ENCODE assay signal across 9 cellular contexts in the genomic region with DNA sequence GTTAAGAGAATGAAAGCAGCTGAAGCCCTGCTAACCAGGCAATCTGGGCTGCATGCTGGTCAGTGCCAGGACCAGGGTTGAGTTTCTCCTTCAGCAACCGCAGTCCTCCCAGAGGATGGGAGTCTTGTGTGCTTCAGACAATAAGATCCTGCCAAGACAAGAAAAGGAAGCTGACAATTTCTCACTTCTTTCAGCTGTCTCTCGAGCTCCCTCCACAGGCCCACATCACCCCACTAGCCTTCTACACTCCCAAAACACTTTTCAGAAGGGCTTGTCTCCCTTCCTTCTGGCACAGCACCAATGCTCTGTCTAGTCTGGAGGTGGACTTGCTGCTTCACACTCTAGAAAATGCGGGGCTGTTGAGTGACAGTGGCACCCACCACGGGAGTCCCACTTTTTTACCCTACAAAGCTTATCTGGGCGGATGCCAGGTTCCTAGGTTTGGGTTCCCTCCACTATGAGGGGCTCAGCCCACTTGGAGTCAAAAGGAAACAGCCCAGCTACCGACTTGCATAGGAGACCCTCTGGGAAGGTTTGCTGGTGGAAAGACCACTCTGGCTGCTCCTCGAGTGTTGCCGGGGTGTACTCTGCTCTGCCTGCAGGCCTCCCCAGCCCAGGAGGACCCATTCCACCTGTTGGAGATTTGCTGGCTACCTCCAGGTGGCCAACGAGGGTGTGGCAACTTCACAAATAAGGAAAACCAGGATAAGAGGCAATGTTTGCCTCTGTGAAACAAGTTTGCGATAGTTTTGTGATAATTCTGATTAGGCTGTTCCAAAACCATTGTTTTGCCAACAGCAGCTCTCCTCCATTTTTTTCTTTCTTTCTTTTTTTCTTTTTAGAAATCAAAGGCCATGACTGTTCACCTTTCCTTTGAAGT.
DNase-seq lines count a peak whose midpoint lies in the region; ATAC-seq and TF ChIP-seq lines count a peak whose summit lies in the region.
"Had no signal": no experiment of that assay in that cellular context is flagged by ENCODE, and none has a peak within 500 bp of the region (broad histone marks: within the 10 kb centered on the region; RNA-seq: fewer than 3 reads in every experiment).

No MANE protein-coding gene starts in this region.

- H3K9me3 Mint-ChIP-seq in neural progenitor cell, result no peaks in the 10 kb centered on the region

- H2AFZ ChIP-seq in MM.1S (ENCODE audit: low read length) (no peak overlapping the region), neural progenitor cell (replicated peaks) (no peak overlapping the region)

- H4K20me1 ChIP-seq in MM.1S (ENCODE audit: insufficient read depth, low read length), result no peaks in the 10 kb centered on the region
- no peaks in the 10 kb centered on the region for H4K20me1 ChIP-seq in neural progenitor cell (ENCODE audit: low read depth)

- no peaks in the 10 kb centered on the region for H3K36me3 Mint-ChIP-seq in neural progenitor cell

- peak overlapping the region; percentile 92 for H3K9ac ChIP-seq in MM.1S (ENCODE audit: low read length)
- H3K9ac ChIP-seq in neural progenitor cell, result no peak overlapping the region
- H3K9ac ChIP-seq: KMS-11 had no signal

- H3K36me3 ChIP-seq in MM.1S (replicated peaks; ENCODE audit: insufficient read depth, low read length) (no peaks in the 10 kb centered on the region), neural progenitor cell (no peaks in the 10 kb centered on the region)

- H3K4me1 ChIP-seq in MM.1S (ENCODE audit: low read length) (peaks cover 63% of the 10 kb centered on the region), neural progenitor cell (peaks cover 5% of the 10 kb centered on the region)

- H3K4me3 ChIP-seq in MM.1S (ENCODE audit: low read length) (peak overlapping the region; percentile 11; the same call in 1 of the 2 replicates), neural progenitor cell (no peak overlapping the region)

- H3K79me2 ChIP-seq in MM.1S (ENCODE audit: low read length) (peaks cover 67% of the 10 kb centered on the region), neural progenitor cell (ENCODE audit: low read depth) (no peaks in the 10 kb centered on the region)

- H3K27me3 ChIP-seq in MM.1S (replicated peaks; ENCODE audit: insufficient read depth, low read length) (no peaks in the 10 kb centered on the region), neural progenitor cell (no peaks in the 10 kb centered on the region)

- ATAC-seq in GM19397 (IDR thresholded peaks at IDR 0.05; ENCODE audit: unreplicated experiment), result peak; percentile 50

- peak overlapping the region; percentile 100 for H3K27ac ChIP-seq in MM.1S (ENCODE audit: low read length)
- no peak overlapping the region for H3K27ac ChIP-seq in neural progenitor cell
- H3K27ac ChIP-seq: KMS-11 had no signal

- peak overlapping the region; percentile 72 for H3K4me2 ChIP-seq in MM.1S (ENCODE audit: low read depth, low read length)
- no peak overlapping the region for H3K4me2 ChIP-seq in neural progenitor cell
- H3K4me2 ChIP-seq: KMS-11 had no signal

- TF ChIP-seq CTCF in MM.1S (IDR thresholded peaks at IDR 0.05; ENCODE audit: low read length) (peak; percentile 58), neural progenitor cell (IDR thresholded peaks at IDR 0.05) (peak; percentile 11)

- H3F3A ChIP-seq in MM.1S (ENCODE audit: insufficient read depth, low read length), result peaks cover 30% of the 10 kb centered on the region
- no peaks in the 10 kb centered on the region for H3F3A ChIP-seq in neural progenitor cell (ENCODE audit: low read depth)

- no peak overlapping the region for H3K4me3 Mint-ChIP-seq in neural progenitor cell

- H3K27me3 Mint-ChIP-seq in neural progenitor cell (ENCODE audit: insufficient read depth, low read depth), result peaks cover 8% of the 10 kb centered on the region

- no peaks in the 10 kb centered on the region for H3K9me2 ChIP-seq in MM.1S (replicated peaks; ENCODE audit: insufficient read depth, low read length)

- DNase-seq in CMK (ENCODE audit: low read depth) (peak; percentile 44), MM.1S (peak; percentile 68), neural progenitor cell (ENCODE audit: low spot score) (no peak), DMS 273 treated with DMSO at 0.1 percent for 48 hours (lab: John Stamatoyannopoulos, UW) (no peak), foreskin melanocyte (no peak), NCI-H146 treated with DMSO at 0.1 percent for 48 hours (lab: John Stamatoyannopoulos, UW; ENCODE audit: unreplicated experiment) (no peak)
- peak; percentile 47 for DNase-seq in activated naive CD4-positive, alpha-beta T cell treated with Interleukin-2 at 50 U/mL for 16 hours

- H3K4me1 Mint-ChIP-seq in neural progenitor cell, result peaks cover 5% of the 10 kb centered on the region

- H3K9me3 ChIP-seq in MM.1S (replicated peaks; ENCODE audit: insufficient read depth, low read length), result no peaks in the 10 kb centered on the region
- H3K9me3 ChIP-seq in neural progenitor cell (ENCODE audit: low read depth), result no peaks in the 10 kb centered on the region

- H3K27ac Mint-ChIP-seq in neural progenitor cell, result no peak overlapping the region

Comparison
In these comparisons a context has a peak if more than half of its experiments do, and no peak if none do; other contexts are left out.
1. DNase-seq: peak in CMK (single experiment), MM.1S (single experiment) and activated naive CD4-positive, alpha-beta T cell treated with Interleukin-2 at 50 U/mL for 16 hours (single experiment); none in neural progenitor cell (single experiment), DMS 273 treated with DMSO at 0.1 percent for 48 hours (single experiment), foreskin melanocyte (single experiment) and NCI-H146 treated with DMSO at 0.1 percent for 48 hours (single experiment).